Comparison of ENCODE assay signal across 1 cellular context in genomic region chr1:57124768-57125446, GRCh38.
TF ChIP-seq lines count a peak whose summit lies in the region.

No MANE protein-coding gene starts in this region.

TF ChIP-seq in WTC11, 78 proteins besides CTCF, POLR2A, EP300 and RAD21 (continued from another document):
- TF ChIP-seq, protein P1, sequence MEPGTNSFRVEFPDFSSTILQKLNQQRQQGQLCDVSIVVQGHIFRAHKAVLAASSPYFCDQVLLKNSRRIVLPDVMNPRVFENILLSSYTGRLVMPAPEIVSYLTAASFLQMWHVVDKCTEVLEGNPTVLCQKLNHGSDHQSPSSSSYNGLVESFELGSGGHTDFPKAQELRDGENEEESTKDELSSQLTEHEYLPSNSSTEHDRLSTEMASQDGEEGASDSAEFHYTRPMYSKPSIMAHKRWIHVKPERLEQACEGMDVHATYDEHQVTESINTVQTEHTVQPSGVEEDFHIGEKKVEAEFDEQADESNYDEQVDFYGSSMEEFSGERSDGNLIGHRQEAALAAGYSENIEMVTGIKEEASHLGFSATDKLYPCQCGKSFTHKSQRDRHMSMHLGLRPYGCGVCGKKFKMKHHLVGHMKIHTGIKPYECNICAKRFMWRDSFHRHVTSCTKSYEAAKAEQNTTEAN (CRISPR knock-in tag; IDR thresholded peaks at IDR 0.05) = no peak
- TF ChIP-seq GRHL2 (CRISPR knock-in tag; IDR thresholded peaks at IDR 0.05; ENCODE audit: insufficient replicate concordance, severe bottlenecking) = no peak
- TF ChIP-seq NFYB (CRISPR knock-in tag; conservative IDR thresholded peaks at IDR 0.05; ENCODE audit: low read depth) = no peak
- TF ChIP-seq NFATC4 (CRISPR knock-in tag; IDR thresholded peaks at IDR 0.05) = no peak
- no peak for TF ChIP-seq HMGA2 (CRISPR knock-in tag; IDR thresholded peaks at IDR 0.05)
- TF ChIP-seq TEAD1 (CRISPR knock-in tag; IDR thresholded peaks at IDR 0.05) = no peak
- TF ChIP-seq ATF3 (CRISPR knock-in tag; conservative IDR thresholded peaks at IDR 0.05) = no peak
- no peak for TF ChIP-seq ZNF281 (CRISPR knock-in tag; IDR thresholded peaks at IDR 0.05)
- TF ChIP-seq, protein P2, sequence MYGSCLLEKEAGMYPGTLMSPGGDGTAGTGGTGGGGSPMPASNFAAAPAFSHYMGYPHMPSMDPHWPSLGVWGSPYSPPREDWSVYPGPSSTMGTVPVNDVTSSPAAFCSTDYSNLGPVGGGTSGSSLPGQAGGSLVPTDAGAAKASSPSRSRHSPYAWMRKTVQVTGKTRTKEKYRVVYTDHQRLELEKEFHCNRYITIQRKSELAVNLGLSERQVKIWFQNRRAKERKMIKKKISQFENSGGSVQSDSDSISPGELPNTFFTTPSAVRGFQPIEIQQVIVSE (CRISPR knock-in tag; IDR thresholded peaks at IDR 0.05; ENCODE audit: borderline replicate concordance) = no peak
- TF ChIP-seq NFE2L1 (CRISPR knock-in tag; IDR thresholded peaks at IDR 0.05) = no peak
- no peak for TF ChIP-seq NR1H2 (CRISPR knock-in tag; IDR thresholded peaks at IDR 0.05)
- TF ChIP-seq, protein P3, sequence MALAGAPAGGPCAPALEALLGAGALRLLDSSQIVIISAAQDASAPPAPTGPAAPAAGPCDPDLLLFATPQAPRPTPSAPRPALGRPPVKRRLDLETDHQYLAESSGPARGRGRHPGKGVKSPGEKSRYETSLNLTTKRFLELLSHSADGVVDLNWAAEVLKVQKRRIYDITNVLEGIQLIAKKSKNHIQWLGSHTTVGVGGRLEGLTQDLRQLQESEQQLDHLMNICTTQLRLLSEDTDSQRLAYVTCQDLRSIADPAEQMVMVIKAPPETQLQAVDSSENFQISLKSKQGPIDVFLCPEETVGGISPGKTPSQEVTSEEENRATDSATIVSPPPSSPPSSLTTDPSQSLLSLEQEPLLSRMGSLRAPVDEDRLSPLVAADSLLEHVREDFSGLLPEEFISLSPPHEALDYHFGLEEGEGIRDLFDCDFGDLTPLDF (CRISPR knock-in tag; IDR thresholded peaks at IDR 0.05) = no peak
